Comparison of ENCODE assay signal across 20 cellular contexts in genomic region chr12:40903040-40903439, GRCh38.
A peak's percentile ranks its signal among the peaks of the same experiment; 100 is the strongest.
DNase-seq lines count a peak whose midpoint lies in the region; ATAC-seq and TF ChIP-seq lines count a peak whose summit lies in the region.
"Had no signal": no experiment of that assay in that cellular context is flagged by ENCODE, and none has a peak within 500 bp of the region (broad histone marks: within the 10 kb centered on the region; RNA-seq: fewer than 3 reads in every experiment).

No MANE protein-coding gene starts in this region.

- no peaks in the 10 kb centered on the region for H3K9me2 ChIP-seq in HCT116 (ENCODE audit: insufficient read depth)

- peaks cover 0 to 18% of the 10 kb centered on the region in 2 experiments; a peak in 3 of 4 replicates for H3K4me1 ChIP-seq in HCT116 (ENCODE audit: control insufficient read depth in 1 of 2, insufficient read depth in 2 of 2, low read length in 2 of 2)
- H3K4me1 ChIP-seq: BLaER1 treated with 17β-estradiol and CSF1 and Interleukin-3, amounts not matched to agents 10 nM and 100 nM had no signal

- TF ChIP-seq RAD21 in HCT116 (IDR thresholded peaks at IDR 0.05; ENCODE audit: low read depth), result no peak

- H3K27me3 ChIP-seq in HCT116 (ENCODE audit: insufficient read depth, low read length), result no peaks in the 10 kb centered on the region
- H3K27me3 ChIP-seq: BLaER1 treated with 17β-estradiol and CSF1 and Interleukin-3, amounts not matched to agents 10 nM and 100 nM had no signal

- no peak for TF ChIP-seq POLR2A in HCT116 (IDR thresholded peaks at IDR 0.05; ENCODE audit: borderline replicate concordance, extremely low read depth, insufficient read depth, insufficient read length)

- H4K20me1 ChIP-seq in HCT116 (ENCODE audit: insufficient read depth), result no peaks in the 10 kb centered on the region
- H4K20me1 ChIP-seq: BLaER1 treated with 17β-estradiol and CSF1 and Interleukin-3, amounts not matched to agents 10 nM and 100 nM had no signal

- no peaks in the 10 kb centered on the region for H3K79me2 ChIP-seq in HCT116 (ENCODE audit: insufficient read depth, low read length)

- H2AFZ ChIP-seq in HCT116 (ENCODE audit: low read depth, low read length, poor library complexity, severe bottlenecking), result no peak overlapping the region
- H2AFZ ChIP-seq: PC-9 had no signal

- no peaks in the 10 kb centered on the region for H3K9me3 Mint-ChIP-seq in endothelial cell (ENCODE audit: unreplicated experiment)
- no peaks in the 10 kb centered on the region for H3K9me3 Mint-ChIP-seq in stimulated activated memory B cell treated with anti-CD40 and anti-IgM and Interleukin-4, amounts not matched to agents 10 μg/mL and 1 μg/mL and 100 μg/mL, for 72 hours
- peaks cover 0 to 3% (median 0%) of the 10 kb centered on the region in 7 donors for H3K9me3 Mint-ChIP-seq in CD14-positive monocyte

- no peak overlapping the region for H3K9ac ChIP-seq in HCT116 (ENCODE audit: low read length)
- H3K9ac ChIP-seq: BLaER1 treated with 17β-estradiol and CSF1 and Interleukin-3, amounts not matched to agents 10 nM and 100 nM had no signal

- H3K36me3 Mint-ChIP-seq in endothelial cell (ENCODE audit: low read depth, unreplicated experiment), result no peaks in the 10 kb centered on the region
- H3K36me3 Mint-ChIP-seq in stimulated activated memory B cell treated with anti-CD40 and anti-IgM and Interleukin-4, amounts not matched to agents 10 μg/mL and 1 μg/mL and 100 μg/mL, for 72 hours, result no peaks in the 10 kb centered on the region
- no peaks in the 10 kb centered on the region for H3K36me3 Mint-ChIP-seq in CD14-positive monocyte
- H3K36me3 Mint-ChIP-seq: CD8-positive, alpha-beta memory T cell had no signal

- H3K36me3 ChIP-seq in HCT116 (ENCODE audit: control insufficient read depth in 1 of 2, insufficient read depth in 2 of 2, low read length in 2 of 2), result no peaks in the 10 kb centered on the region
- H3K36me3 ChIP-seq: BLaER1 treated with 17β-estradiol and CSF1 and Interleukin-3, amounts not matched to agents 10 nM and 100 nM had no signal

- POLR2A ChIA-PET in HCT116 (lab: Charles Lee), result no interaction called here

- RAD21 ChIA-PET in HCT116 (lab: Charles Lee; ENCODE audit: low non-redundant PET in 1 of 2, low total read pairs in 2 of 2, uncharacterized antibody in 2 of 2, unreplicated experiment in 2 of 2), result no interaction called here

- TF ChIP-seq CTCF in HCT116 (IDR thresholded peaks at IDR 0.05 in 2 of 3, conservative IDR thresholded peaks at IDR 0.05 in 1 of 3; ENCODE audit: borderline replicate concordance in 1 of 3, insufficient read depth in 1 of 3, low read depth in 2 of 3, low read length in 2 of 3) (no peak), endothelial cell (IDR thresholded peaks at IDR 0.05; ENCODE audit: unreplicated experiment) (no peak), CD14-positive monocyte (IDR thresholded peaks at IDR 0.05) (no peak)

- DNase-seq in HCT116 (ENCODE audit: low read depth, low spot score), result no peak
- DNase-seq in endothelial cell (ENCODE audit: low spot score), result peak; percentile 40
- peak; percentile 8 for DNase-seq in iPS-NIHi7 (ENCODE audit: extremely low spot score)
- DNase-seq in CD14-positive monocyte (ENCODE audit: low spot score), result no peak
- DNase-seq: CD8-positive, alpha-beta memory T cell; H7; NCI-H1105; NCI-H1694; NCI-H2081 treated with DMSO at 0.1 percent for 48 hours; NCI-H226; NCI-H524; PC-9; SIG-M5 had no signal

- H3K4me1 Mint-ChIP-seq in endothelial cell (ENCODE audit: unreplicated experiment), result peaks cover 10% of the 10 kb centered on the region
- no peaks in the 10 kb centered on the region for H3K4me1 Mint-ChIP-seq in stimulated activated memory B cell treated with anti-CD40 and anti-IgM and Interleukin-4, amounts not matched to agents 10 μg/mL and 1 μg/mL and 100 μg/mL, for 72 hours
- no peaks in the 10 kb centered on the region for H3K4me1 Mint-ChIP-seq in CD14-positive monocyte
- H3K4me1 Mint-ChIP-seq: CD8-positive, alpha-beta memory T cell had no signal

- intact Hi-C loops in HCT116 (cut with micrococcal nuclease) (no loop called here), CD14-positive monocyte (cut with micrococcal nuclease) (no loop called here)

- no peak overlapping the region for H3K4me3 ChIP-seq in HCT116 (replicated peaks in 1 of 2; ENCODE audit: low read depth in 1 of 2, low read length in 2 of 2)
- H3K4me3 ChIP-seq: BLaER1 treated with 17β-estradiol and CSF1 and Interleukin-3, amounts not matched to agents 10 nM and 100 nM; K562; PC-9 had no signal

- no TSS peak for BruUV-seq in HCT116 (replicated peaks; lab: Mats Ljungman, UMichigan)

- no peak overlapping the region for H3K4me2 ChIP-seq in HCT116 (ENCODE audit: low read length)
- H3K4me2 ChIP-seq: BLaER1 treated with 17β-estradiol and CSF1 and Interleukin-3, amounts not matched to agents 10 nM and 100 nM; PC-9 had no signal

- CTCF ChIA-PET in HCT116 (lab: Charles Lee), result no interaction called here

- ATAC-seq in HCT116 (no peak), GM19023 (IDR thresholded peaks at IDR 0.05; ENCODE audit: unreplicated experiment) (no peak), HG02798 (IDR thresholded peaks at IDR 0.05; ENCODE audit: poor library complexity, unreplicated experiment) (no peak), GM21423 (IDR thresholded peaks at IDR 0.05; ENCODE audit: unreplicated experiment) (no peak)
- ATAC-seq in stimulated activated memory B cell treated with anti-CD40 and anti-IgM and Interleukin-4, amounts not matched to agents 10 μg/mL and 1 μg/mL and 100 μg/mL, for 72 hours, result peak; percentile 61
- ATAC-seq: K562 had no signal

- H3K27ac ChIP-seq in HCT116 (ENCODE audit: low read depth, low read length), result no peak overlapping the region
- H3K27ac ChIP-seq: BLaER1 treated with 17β-estradiol and CSF1 and Interleukin-3, amounts not matched to agents 10 nM and 100 nM; PC-9; RWPE1 had no signal

- no peak overlapping the region for H3K27ac Mint-ChIP-seq in endothelial cell (ENCODE audit: unreplicated experiment)
- H3K27ac Mint-ChIP-seq in stimulated activated memory B cell treated with anti-CD40 and anti-IgM and Interleukin-4, amounts not matched to agents 10 μg/mL and 1 μg/mL and 100 μg/mL, for 72 hours, result no peak overlapping the region
- no peak overlapping the region for H3K27ac Mint-ChIP-seq in CD14-positive monocyte
- H3K27ac Mint-ChIP-seq: CD8-positive, alpha-beta memory T cell had no signal

- no peaks in the 10 kb centered on the region for H3K27me3 Mint-ChIP-seq in endothelial cell (ENCODE audit: unreplicated experiment)
- no peaks in the 10 kb centered on the region for H3K27me3 Mint-ChIP-seq in stimulated activated memory B cell treated with anti-CD40 and anti-IgM and Interleukin-4, amounts not matched to agents 10 μg/mL and 1 μg/mL and 100 μg/mL, for 72 hours
- H3K27me3 Mint-ChIP-seq in CD14-positive monocyte (ENCODE audit: low read depth in 3 of 3), result no peaks in the 10 kb centered on the region
- H3K27me3 Mint-ChIP-seq: CD8-positive, alpha-beta memory T cell had no signal

- no peaks in the 10 kb centered on the region for H3K9me3 ChIP-seq in HCT116 (ENCODE audit: control insufficient read depth in 1 of 2, insufficient read depth in 1 of 2, low read depth in 1 of 2, low read length in 2 of 2)
- H3K9me3 ChIP-seq: BLaER1 treated with 17β-estradiol and CSF1 and Interleukin-3, amounts not matched to agents 10 nM and 100 nM had no signal

- H3K4me3 Mint-ChIP-seq in endothelial cell (ENCODE audit: unreplicated experiment) (no peak overlapping the region), CD14-positive monocyte (no peak overlapping the region)
- H3K4me3 Mint-ChIP-seq in stimulated activated memory B cell treated with anti-CD40 and anti-IgM and Interleukin-4, amounts not matched to agents 10 μg/mL and 1 μg/mL and 100 μg/mL, for 72 hours, result no peak overlapping the region
- H3K4me3 Mint-ChIP-seq: CD8-positive, alpha-beta memory T cell had no signal

TF ChIP-seq in HCT116, 20 proteins besides CTCF, POLR2A, EP300 and RAD21:
- no peak for TF ChIP-seq EZH2phosphoT487 (IDR thresholded peaks at IDR 0.05; ENCODE audit: borderline replicate concordance)
- TF ChIP-seq REST (IDR thresholded peaks at IDR 0.05; ENCODE audit: low read depth), result peak; percentile 12; the same call in 1 of the 2 replicates

Comparison
In these comparisons a context has a peak if more than half of its experiments do, and no peak if none do; other contexts are left out.
1. DNase-seq: peak in endothelial cell (single experiment) and iPS-NIHi7 (single experiment); none in HCT116 (single experiment) and CD14-positive monocyte (single experiment).